Comparison of ENCODE assay signal across 8 cellular contexts in the genomic region with DNA sequence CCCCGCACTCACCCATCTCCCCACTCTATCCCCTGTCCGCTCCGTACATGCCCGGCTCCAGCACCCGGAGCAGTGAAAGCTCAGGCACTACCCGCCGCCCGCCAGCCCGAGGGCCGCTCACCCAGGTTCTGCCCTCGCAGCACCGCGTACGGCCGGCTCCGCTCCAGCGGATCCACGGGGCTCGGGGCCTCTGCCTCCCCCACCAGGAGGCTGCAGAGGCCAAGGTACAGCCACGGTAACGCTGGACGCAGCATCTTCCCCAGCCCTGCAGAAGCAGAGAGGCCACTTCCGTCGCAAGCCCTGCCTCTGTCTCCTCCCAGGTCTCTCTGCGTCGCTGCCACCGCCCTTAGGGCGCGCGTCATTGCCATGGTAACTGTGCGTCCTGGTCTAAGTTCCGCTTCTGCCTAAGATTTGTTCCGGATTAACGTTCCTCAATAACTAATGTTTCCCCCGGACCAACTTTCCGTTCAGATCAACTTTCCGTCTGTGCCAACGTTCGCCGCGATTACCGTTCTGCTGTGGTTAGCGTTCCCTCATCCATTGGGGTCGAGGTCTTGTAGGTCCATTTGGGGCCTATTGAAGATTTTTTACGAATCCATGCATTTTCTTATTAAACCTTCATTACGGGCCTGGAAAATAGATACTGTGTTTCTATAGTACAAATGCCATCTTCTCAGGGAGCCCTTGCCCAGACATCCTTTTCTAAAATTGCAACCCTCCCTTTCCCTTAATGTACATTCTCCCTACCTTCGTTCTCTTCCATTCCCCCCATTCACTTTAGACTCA. TPM values are rescaled to one million over a fixed set of nuclear protein-coding genes. Genes with fewer than 3 reads are reported as not detected.
DNase-seq lines count a peak whose midpoint lies in the region; ATAC-seq and TF ChIP-seq lines count a peak whose summit lies in the region.

A gene with protein sequence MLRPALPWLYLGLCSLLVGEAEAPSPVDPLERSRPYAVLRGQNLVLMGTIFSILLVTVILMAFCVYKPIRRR (minus strand): TSS at position 281 of the 786 bp plus-strand sequence. CDS start 27 bp downstream, at position 254.

- no peaks in the 10 kb centered on the region for H3K36me3 ChIP-seq in right lobe of liver

- no peaks in the 10 kb centered on the region for H3K9me3 ChIP-seq in right lobe of liver

- peak; percentile 99 for ATAC-seq in GM19395 (IDR thresholded peaks at IDR 0.05; ENCODE audit: unreplicated experiment)
- peak; percentile 97 for ATAC-seq in HG03565 (IDR thresholded peaks at IDR 0.05; ENCODE audit: unreplicated experiment)
- ATAC-seq in right lobe of liver, result peak; percentile 98 to 100 (median 98)

- intact Hi-C loops in dorsolateral prefrontal cortex (cut with DNase I) (no loop called here), right lobe of liver (cut with DNase I) (no loop called here)

- DNase-seq in NCI-H774 (lab: John Stamatoyannopoulos, UW) (peak; percentile 98), dorsolateral prefrontal cortex (peak; percentile 85 to 97 (median 94)), right lobe of liver (peak; percentile 97 to 98 (median 97))
- peak; percentile 88 to 89 for DNase-seq in activated CD4-positive, alpha-beta T cell treated with anti-CD3 and anti-CD28 coated beads, Interleukin-2, amount 50 U/mL, for 4 hours
- DNase-seq in stimulated activated CD4-positive, alpha-beta T cell treated with anti-CD3 and anti-CD28 coated beads, Interleukin-4, amount 100 ng/mL, for 4 hours, result peak; percentile 83 to 91

- H3K27ac ChIP-seq in C4-2B (peak within 1 kb of the TSS; percentile 71), dorsolateral prefrontal cortex (peak within 1 kb of the TSS; percentile 41 to 94 (median 84)), right lobe of liver (peak within 1 kb of the TSS; percentile 60 to 90 (median 82))

- no peak for TF ChIP-seq CTCF in C4-2B (conservative IDR thresholded peaks at IDR 0.05)
- TF ChIP-seq CTCF in dorsolateral prefrontal cortex (IDR thresholded peaks at IDR 0.05 in 54 of 56, conservative IDR thresholded peaks at IDR 0.05 in 2 of 56; ENCODE audit: low read depth in 1 of 56, partially characterized antibody in 56 of 56), result peak in 39 of 56 donors; percentile 8 to 52 (median 29)
- no peak for TF ChIP-seq CTCF in right lobe of liver (IDR thresholded peaks at IDR 0.05)

- H3K27me3 ChIP-seq in dorsolateral prefrontal cortex (no peaks in the 10 kb centered on the region), right lobe of liver (no peaks in the 10 kb centered on the region)

- peak; percentile 83 for TF ChIP-seq POLR2A in right lobe of liver (IDR thresholded peaks at IDR 0.05)

- H3K4me3 ChIP-seq in dorsolateral prefrontal cortex (peak within 1 kb of the TSS; percentile 65 to 99 (median 91)), right lobe of liver (peak within 1 kb of the TSS; percentile 72 to 82 (median 80))

- H3K4me1 ChIP-seq in right lobe of liver, result peaks cover 0 to 29% (median 5%) of the 10 kb centered on the region in 4 donors

- 3% methylated on average over 28 of the region's 47 CpGs for WGBS in right lobe of liver (ENCODE audit: insufficient coverage, low coverage, low lambda C conversion rate, missing lambda C conversion rate)

RNA-seq across cellular contexts. Expression of the gene that starts here (rescaled TPM):
- total RNA-seq in dorsolateral prefrontal cortex (100 to 1,000 TPM in 71 of 120 experiments, 10 to 100 TPM in 49; 66.2 to 164 (median 106) TPM), right lobe of liver (10 to 100 TPM in 1 of 6 experiments, 1 to 10 TPM in 5; 3.0 to 10.1 (median 6.4) TPM)

Comparison
In these comparisons a context has a peak if more than half of its experiments do, and no peak if none do; other contexts are left out.
1. Peak in every context shown above with its lines: DNase-seq, ATAC-seq, H3K4me3 ChIP-seq and H3K27ac ChIP-seq.
2. RNA of the gene that starts here (total RNA-seq): 66.2 to 164 TPM in dorsolateral prefrontal cortex; 3.0 to 10.1 TPM in right lobe of liver; every median in the first group is over 4 times any median in the second.
3. CTCF ChIP-seq: peak in dorsolateral prefrontal cortex (39 of 56); none in C4-2B (single experiment) and right lobe of liver (0 of 4).